Comparison of ENCODE assay signal across 8 cellular contexts in genomic region chr1:59947047-59947938, GRCh38. TPM values are rescaled to one million over a fixed set of nuclear protein-coding genes. Genes with fewer than 3 reads are reported as not detected.
DNase-seq lines count a peak whose midpoint lies in the region; ATAC-seq and TF ChIP-seq lines count a peak whose summit lies in the region.

No MANE protein-coding gene starts in this region.

- H3K27me3 Mint-ChIP-seq in brain, result peaks cover 3% of the 10 kb centered on the region

- peak overlapping the region in 1 of 5 experiments; percentile 41 for H3K27ac Mint-ChIP-seq in brain

- DNase-seq in MV-4-11 (lab: John Stamatoyannopoulos, UW) (peak; percentile 31), SW480 (ENCODE audit: low spot score) (peak; percentile 51), iPS-NIHi11 (ENCODE audit: low spot score) (peak; percentile 83)
- DNase-seq in stimulated activated CD4-positive, alpha-beta T cell treated with anti-CD3 and anti-CD28 coated beads, Interleukin-15, amount 100 ng/mL, for 24 hours, result peak; percentile 53

- no peaks in the 10 kb centered on the region for H3K36me3 Mint-ChIP-seq in brain

- H3K9me3 Mint-ChIP-seq in brain, result no peaks in the 10 kb centered on the region

- no peak overlapping the region for H3K27ac ChIP-seq in 22Rv1

- H3K4me3 Mint-ChIP-seq in brain, result no peak overlapping the region

- TF ChIP-seq CTCF in 22Rv1 (IDR thresholded peaks at IDR 0.05), result peak; percentile 93
- TF ChIP-seq CTCF in GM12872 (IDR thresholded peaks at IDR 0.05; ENCODE audit: insufficient read depth, low read depth, low read length), result peak; percentile 96
- peak; percentile 94 to 95 for TF ChIP-seq CTCF in brain (conservative IDR thresholded peaks at IDR 0.05)

- peak; percentile 93 for ATAC-seq in HG02571 (IDR thresholded peaks at IDR 0.05; ENCODE audit: unreplicated experiment)

- no peaks in the 10 kb centered on the region for H3K4me1 Mint-ChIP-seq in brain

RNA-seq across cellular contexts. Expression of gene CYP2J2, which starts 20.7 kb away (rescaled TPM):
- polyA plus RNA-seq in brain (ENCODE audit: insufficient read depth, low read depth, low replicate concordance), result 11.3 TPM

Comparison
In these comparisons a context has a peak if more than half of its experiments do, and no peak if none do; other contexts are left out.
1. DNase-seq: peak in every context shown above with its lines; median percentile 83 in iPS-NIHi11; 53 in stimulated activated CD4-positive, alpha-beta T cell treated with anti-CD3 and anti-CD28 coated beads, Interleukin-15, amount 100 ng/mL, for 24 hours; 51 in SW480; 31 in MV-4-11.